In genomic region chr9:92654481-92655301, GRCh38 we compare ENCODE assay signal across 15 cellular contexts. TPM values are rescaled to one million over a fixed set of nuclear protein-coding genes. Genes with fewer than 3 reads are reported as not detected.
DNase-seq lines count a peak whose midpoint lies in the region; ATAC-seq and TF ChIP-seq lines count a peak whose summit lies in the region.
"Had no signal": no experiment of that assay in that cellular context is flagged by ENCODE, and none has a peak within 500 bp of the region (broad histone marks: within the 10 kb centered on the region; RNA-seq: fewer than 3 reads in every experiment).

No MANE protein-coding gene starts in this region.

- H3K9me2 ChIP-seq in PC-3 (replicated peaks; ENCODE audit: low read length): no peaks in the 10 kb centered on the region

- peak overlapping the region in 9 of 11 experiments; percentile 10 to 86 (median 67); a peak in 18 of 22 replicates for H3K27ac ChIP-seq in BLaER1 treated with 17β-estradiol and CSF1 and Interleukin-3, amounts not matched to agents 10 nM and 100 nM
- no peak overlapping the region for H3K27ac ChIP-seq in PC-3 (ENCODE audit: low read length)
- H3K27ac ChIP-seq in body of pancreas: no peak overlapping the region

- intact Hi-C loops in PC-3 (cut with micrococcal nuclease) (no loop called here), body of pancreas (cut with DNase I) (no loop called here)

- peak overlapping the region; percentile 71 for H3K27ac Mint-ChIP-seq in neural crest cell (ENCODE audit: unreplicated experiment)

- no peaks in the 10 kb centered on the region for H3K9me3 Mint-ChIP-seq in neural crest cell
- H3K9me3 Mint-ChIP-seq: stimulated activated naive CD8-positive, alpha-beta T cell treated with anti-CD3 and anti-CD28 coated beads, Interleukin-15, amount 100 ng/mL, for 72 hours had no signal

- TF ChIP-seq POLR2A in erythroblast (IDR thresholded peaks at IDR 0.05; ENCODE audit: low read length): no peak
- no peak for TF ChIP-seq POLR2A in body of pancreas (IDR thresholded peaks at IDR 0.05)

- peaks cover 12% of the 10 kb centered on the region for H3K4me1 Mint-ChIP-seq in neural crest cell

- no peak overlapping the region for H3K4me3 Mint-ChIP-seq in neural crest cell
- H3K4me3 Mint-ChIP-seq: stimulated activated naive CD8-positive, alpha-beta T cell treated with anti-CD3 and anti-CD28 coated beads, Interleukin-15, amount 100 ng/mL, for 72 hours had no signal

- CTCF ChIA-PET in PC-3 (lab: Charles Lee): no interaction called here

- peaks cover 61 to 99% (median 91%) of the 10 kb centered on the region in 11 experiments for H3K36me3 ChIP-seq in BLaER1 treated with 17β-estradiol and CSF1 and Interleukin-3, amounts not matched to agents 10 nM and 100 nM
- peaks cover 11% of the 10 kb centered on the region; the same call in 1 of the 2 replicates for H3K36me3 ChIP-seq in PC-3 (ENCODE audit: low read depth, low read length)
- H3K36me3 ChIP-seq in body of pancreas (replicated peaks in 1 of 2; ENCODE audit: insufficient read depth in 1 of 2, low read depth in 2 of 2): no peaks in the 10 kb centered on the region

- peak overlapping the region in 10 of 11 experiments; percentile 11 to 66 (median 44); a peak in 15 of 22 replicates for H3K9ac ChIP-seq in BLaER1 treated with 17β-estradiol and CSF1 and Interleukin-3, amounts not matched to agents 10 nM and 100 nM
- H3K9ac ChIP-seq in PC-3 (ENCODE audit: low read length): no peak overlapping the region

- H3K36me3 Mint-ChIP-seq in neural crest cell (ENCODE audit: low read depth): no peaks in the 10 kb centered on the region

- peaks cover 22 to 78% (median 48%) of the 10 kb centered on the region in 10 experiments for H3K4me1 ChIP-seq in BLaER1 treated with 17β-estradiol and CSF1 and Interleukin-3, amounts not matched to agents 10 nM and 100 nM
- H3K4me1 ChIP-seq in PC-3 (ENCODE audit: insufficient read depth, low read length) (peaks cover 11% of the 10 kb centered on the region), body of pancreas (no peaks in the 10 kb centered on the region)

- H3K27me3 Mint-ChIP-seq in neural crest cell (ENCODE audit: low read depth): no peaks in the 10 kb centered on the region
- H3K27me3 Mint-ChIP-seq: stimulated activated naive CD8-positive, alpha-beta T cell treated with anti-CD3 and anti-CD28 coated beads, Interleukin-15, amount 100 ng/mL, for 72 hours had no signal

- peaks cover 23% of the 10 kb centered on the region for H3K79me2 ChIP-seq in PC-3 (ENCODE audit: low read length)

- no peaks in the 10 kb centered on the region for H3K9me3 ChIP-seq in BLaER1 treated with 17β-estradiol and CSF1 and Interleukin-3, amounts not matched to agents 10 nM and 100 nM (replicated peaks in 1 of 11)
- H3K9me3 ChIP-seq in PC-3 (ENCODE audit: low read length) (no peaks in the 10 kb centered on the region), body of pancreas (no peaks in the 10 kb centered on the region)

- ATAC-seq in PC-3 (peak; percentile 88), GM19467 (IDR thresholded peaks at IDR 0.05; ENCODE audit: unreplicated experiment) (no peak), body of pancreas (no peak)
- ATAC-seq: K562; stimulated activated naive CD8-positive, alpha-beta T cell treated with anti-CD3 and anti-CD28 coated beads, Interleukin-15, amount 100 ng/mL, for 72 hours had no signal

- 89 to 98% methylated on average over 7 to 19 of the region's 19 CpGs for WGBS in body of pancreas, 2 donors

- H4K20me1 ChIP-seq in BLaER1 treated with 17β-estradiol and CSF1 and Interleukin-3, amounts not matched to agents 10 nM and 100 nM: peaks cover 8 to 77% (median 30%) of the 10 kb centered on the region in 11 experiments; a peak in 18 of 22 replicates
- H4K20me1 ChIP-seq in PC-3 (ENCODE audit: low read length): no peaks in the 10 kb centered on the region

- H3K4me2 ChIP-seq in BLaER1 treated with 17β-estradiol and CSF1 and Interleukin-3, amounts not matched to agents 10 nM and 100 nM: peak overlapping the region; percentile 15 to 90 (median 79)
- H3K4me2 ChIP-seq in PC-3 (ENCODE audit: low read length): no peak overlapping the region

- H3K27me3 ChIP-seq in BLaER1 treated with 17β-estradiol and CSF1 and Interleukin-3, amounts not matched to agents 10 nM and 100 nM: no peaks in the 10 kb centered on the region
- no peaks in the 10 kb centered on the region for H3K27me3 ChIP-seq in PC-3 (ENCODE audit: low read length)
- H3K27me3 ChIP-seq in body of pancreas: no peaks in the 10 kb centered on the region

- no peak for TF ChIP-seq CTCF in PC-3 (conservative IDR thresholded peaks at IDR 0.05; ENCODE audit: low read depth, low read length)
- no peak for TF ChIP-seq CTCF in neural crest cell (conservative IDR thresholded peaks at IDR 0.05)
- no peak for TF ChIP-seq CTCF in body of pancreas (IDR thresholded peaks at IDR 0.05)

- H2AFZ ChIP-seq in PC-3 (ENCODE audit: low read length): no peak overlapping the region

- DNase-seq in PC-3 (peak; percentile 22), erythroblast (lab: John Stamatoyannopoulos, UW) (peak; percentile 68 to 79), neural crest cell (ENCODE audit: low read depth, low spot score) (no peak), activated gamma-delta T cell (lab: John Stamatoyannopoulos, UW) (no peak), body of pancreas (no peak)
- no peak for DNase-seq in central memory CD4-positive, alpha-beta T cell
- DNase-seq: activated CD8-positive, alpha-beta memory T cell treated with anti-CD3 and anti-CD28 coated beads for 24 hours; activated gamma-delta T cell treated with Interleukin-2 at 50 U/mL for 16 hours; effector memory CD4-positive, alpha-beta T cell; NCI-H1417 treated with DMSO at 0.1 percent for 48 hours; NCI-H446; stimulated activated naive CD8-positive, alpha-beta T cell treated with anti-CD3 and anti-CD28 coated beads, Interleukin-15, amount 100 ng/mL, for 72 hours had no signal

- POLR2A ChIA-PET in PC-3 (lab: Charles Lee; ENCODE audit: unreplicated experiment): no interaction called here

- H3F3A ChIP-seq in PC-3 (ENCODE audit: low read length, unreplicated experiment): no peaks in the 10 kb centered on the region

- H3K4me3 ChIP-seq in BLaER1 treated with 17β-estradiol and CSF1 and Interleukin-3, amounts not matched to agents 10 nM and 100 nM: peak overlapping the region in 2 of 10 experiments; percentile 13 to 34; a peak in 3 of 20 replicates
- H3K4me3 ChIP-seq in PC-3 (ENCODE audit: low read length) (no peak overlapping the region), body of pancreas (no peak overlapping the region)
- H3K4me3 ChIP-seq: K562 had no signal

- BruUV-seq in PC-3 (replicated peaks; lab: Mats Ljungman, UMichigan): no TSS peak

RNA-seq across cellular contexts. Expression of gene IPPK, which starts 15.2 kb away (rescaled TPM):
- total RNA-seq in PC-3 (2014; rRNA removed) (10.6 and 13.2 TPM in 2 replicates), neural crest cell (13.1 and 15.0 TPM in 2 replicates), body of pancreas (1 to 10 TPM; 2.9 to 6.3 TPM)

Comparison
In these comparisons a context has a peak if more than half of its experiments do, and no peak if none do; other contexts are left out.
1. H3K27ac ChIP-seq: peak in BLaER1 treated with 17β-estradiol and CSF1 and Interleukin-3, amounts not matched to agents 10 nM and 100 nM (9 of 11); none in PC-3 (single experiment) and body of pancreas (0 of 4).
2. DNase-seq: peak in PC-3 (single experiment) and erythroblast (2 of 2); none in neural crest cell (single experiment), central memory CD4-positive, alpha-beta T cell (single experiment), activated gamma-delta T cell (single experiment) and body of pancreas (0 of 4).